Comparison of ENCODE assay signal across 11 cellular contexts in the genomic region with DNA sequence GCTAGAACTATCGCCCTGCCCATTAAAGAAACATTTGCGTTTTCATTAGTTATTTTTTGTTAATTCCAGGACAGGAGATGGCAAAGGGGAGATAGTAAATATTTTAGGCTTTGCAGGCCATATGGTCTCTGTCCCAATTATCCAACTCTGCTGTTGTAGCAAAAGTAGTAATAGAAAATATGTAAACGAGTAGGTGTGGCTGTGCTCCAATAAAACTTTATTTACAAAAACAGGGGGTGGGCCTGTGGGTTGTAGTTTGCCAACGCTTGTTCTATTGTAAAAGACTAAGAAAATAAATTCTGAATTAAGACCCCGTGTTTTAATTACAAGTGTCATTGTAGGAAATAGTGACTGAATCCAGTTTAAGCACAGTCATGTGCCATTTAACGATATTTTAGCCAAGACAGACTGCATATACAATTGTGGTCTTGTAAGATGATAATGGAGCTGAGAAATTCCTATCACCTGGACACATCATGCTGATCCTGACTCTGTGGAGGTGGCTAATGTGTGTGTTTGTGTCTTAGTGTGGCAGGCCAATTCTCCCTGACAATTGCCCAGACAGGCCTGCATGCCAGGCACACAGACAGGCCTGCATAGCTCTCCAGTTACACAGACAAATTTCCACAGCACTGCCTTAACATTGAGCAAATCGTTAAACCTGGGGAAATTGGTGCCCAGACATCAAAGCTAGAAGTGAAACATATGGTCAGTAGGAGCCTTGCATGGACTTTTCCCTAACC.
A peak's percentile ranks its signal among the peaks of the same experiment; 100 is the strongest.
DNase-seq lines count a peak whose midpoint lies in the region; ATAC-seq and TF ChIP-seq lines count a peak whose summit lies in the region.
"Had no signal": no experiment of that assay in that cellular context is flagged by ENCODE, and none has a peak within 500 bp of the region (broad histone marks: within the 10 kb centered on the region; RNA-seq: fewer than 3 reads in every experiment).

No MANE protein-coding gene starts in this region.

- no peak overlapping the region for H3K56ac ChIP-seq in mesendoderm (ENCODE audit: low read length)

- H2BK15ac ChIP-seq in mesendoderm (replicated peaks; ENCODE audit: low read depth) = no peak overlapping the region

- H2BK5ac ChIP-seq in mesendoderm (ENCODE audit: low read length) = no peak overlapping the region

- WGBS in mammary epithelial cell (ENCODE audit: low coverage, missing lambda C conversion rate) = 71% methylated on average over 7 of the region's 7 CpGs
- WGBS in mesendoderm (ENCODE audit: extremely low coverage, insufficient coverage, low lambda C conversion rate) = no CpG with 5 or more reads among the region's 7 CpGs

- H4K8ac ChIP-seq in mesendoderm (ENCODE audit: low read depth, low read length) = no peak overlapping the region

- no peak for ATAC-seq in GM19324 (IDR thresholded peaks at IDR 0.05; ENCODE audit: low FRiP score, unreplicated experiment)
- ATAC-seq: CD8-positive, alpha-beta T cell; HCT116 had no signal

- H3K4ac ChIP-seq in mesendoderm (ENCODE audit: low read depth, low read length) = no peak overlapping the region

- H2BK120ac ChIP-seq in mesendoderm (ENCODE audit: low read depth, low read length) = no peak overlapping the region

- no peak overlapping the region for H3K27ac ChIP-seq in mammary epithelial cell (ENCODE audit: insufficient read depth, low read depth, low read length)
- no peak overlapping the region for H3K27ac ChIP-seq in mesendoderm (ENCODE audit: low read depth, low read length)

- in situ Hi-C loops in mammary epithelial cell (cut with MboI; ENCODE audit: low sequenced_read_pairs in 2 of 2) = no loop called here

- H4K5ac ChIP-seq in mesendoderm (ENCODE audit: low read length) = no peak overlapping the region

- H3K9me3 ChIP-seq in mammary epithelial cell (replicated peaks; ENCODE audit: insufficient read depth, low read length) = no peaks in the 10 kb centered on the region

- peak; percentile 24 for DNase-seq in mammary epithelial cell
- peak; percentile 78 for DNase-seq in epithelial cell of esophagus (ENCODE audit: low read depth)
- no peak for DNase-seq in mesendoderm
- DNase-seq in HuH-7 (ENCODE audit: low spot score) = no peak
- no peak for DNase-seq in NCI-H524 treated with DMSO at 0.1 percent for 48 hours (lab: John Stamatoyannopoulos, UW)
- DNase-seq: CD8-positive, alpha-beta T cell; COR-L47; DND-41; GDM1 had no signal

- dilution Hi-C loops in mammary epithelial cell (cut with HindIII; ENCODE audit: low sequenced_read_pairs) = no loop called here

- peaks cover 3% of the 10 kb centered on the region for H3K27me3 ChIP-seq in mammary epithelial cell (ENCODE audit: insufficient read depth, low read length)
- H3K27me3 ChIP-seq in mesendoderm (ENCODE audit: insufficient read depth, low read length, poor library complexity) = no peaks in the 10 kb centered on the region

- H3K4me2 ChIP-seq in mammary epithelial cell (ENCODE audit: insufficient read depth, low read depth, low read length) (no peak overlapping the region), mesendoderm (ENCODE audit: low read length) (no peak overlapping the region)

- no peaks in the 10 kb centered on the region for H3K79me1 ChIP-seq in mesendoderm (ENCODE audit: low read length)

- no peaks in the 10 kb centered on the region for H4K20me1 ChIP-seq in mammary epithelial cell (ENCODE audit: insufficient read depth, low read length)

- H3K4me3 ChIP-seq in mammary epithelial cell (replicated peaks in 1 of 3; ENCODE audit: insufficient read depth in 1 of 3, low read depth in 2 of 3, low read length in 3 of 3) (no peak overlapping the region), epithelial cell of esophagus (ENCODE audit: low read length) (no peak overlapping the region), mesendoderm (ENCODE audit: low read length) (no peak overlapping the region)

- CTCF ChIA-PET in mammary epithelial cell (lab: Charles Lee; ENCODE audit: low non-redundant PET) = no interaction called here

- H3K36me3 ChIP-seq in mammary epithelial cell (ENCODE audit: insufficient read depth, low read length) (no peaks in the 10 kb centered on the region), mesendoderm (ENCODE audit: control insufficient read depth, insufficient read depth, low read length) (no peaks in the 10 kb centered on the region)

- H2AFZ ChIP-seq in mammary epithelial cell (ENCODE audit: low read depth, low read length) = no peak overlapping the region

- H3K9ac ChIP-seq in mammary epithelial cell (ENCODE audit: insufficient read depth, low read length) (no peak overlapping the region), mesendoderm (ENCODE audit: low read length) (no peak overlapping the region)

- TF ChIP-seq CTCF in mammary epithelial cell (conservative IDR thresholded peaks at IDR 0.05 in 1 of 2, IDR thresholded peaks at IDR 0.05 in 1 of 2; ENCODE audit: extremely low read depth in 1 of 2, insufficient read depth in 1 of 2, low read depth in 1 of 2, low read length in 2 of 2) (no peak), epithelial cell of esophagus (IDR thresholded peaks at IDR 0.05; ENCODE audit: insufficient read depth, low read depth, low read length, missing control alignments) (no peak)

- peak overlapping the region; percentile 60 for H3K23ac ChIP-seq in mesendoderm (ENCODE audit: low read length)

- H3K79me2 ChIP-seq in mammary epithelial cell (ENCODE audit: insufficient read depth, low read length) (no peaks in the 10 kb centered on the region), mesendoderm (ENCODE audit: control insufficient read depth, insufficient read depth, low read length) (no peaks in the 10 kb centered on the region)

- intact Hi-C loops in mammary epithelial cell (cut with micrococcal nuclease) = no loop called here

- no TSS peak for BruUV-seq in mammary epithelial cell (replicated peaks; lab: Mats Ljungman, UMichigan)

- H3K18ac ChIP-seq in mesendoderm (ENCODE audit: low read length) = no peak overlapping the region

- H2AK5ac ChIP-seq in mesendoderm (ENCODE audit: low read length) = no peak overlapping the region

- H3K4me1 ChIP-seq in mammary epithelial cell (ENCODE audit: insufficient read depth, low read length) (peaks cover 13% of the 10 kb centered on the region), mesendoderm (ENCODE audit: control insufficient read depth, low read depth, low read length) (no peaks in the 10 kb centered on the region)

Comparison
In these comparisons a context has a peak if more than half of its experiments do, and no peak if none do; other contexts are left out.
1. DNase-seq: peak in mammary epithelial cell (single experiment) and epithelial cell of esophagus (single experiment); none in mesendoderm (single experiment), HuH-7 (single experiment) and NCI-H524 treated with DMSO at 0.1 percent for 48 hours (single experiment).